ENCODE assay signal across 20 cellular contexts in the genomic region with DNA sequence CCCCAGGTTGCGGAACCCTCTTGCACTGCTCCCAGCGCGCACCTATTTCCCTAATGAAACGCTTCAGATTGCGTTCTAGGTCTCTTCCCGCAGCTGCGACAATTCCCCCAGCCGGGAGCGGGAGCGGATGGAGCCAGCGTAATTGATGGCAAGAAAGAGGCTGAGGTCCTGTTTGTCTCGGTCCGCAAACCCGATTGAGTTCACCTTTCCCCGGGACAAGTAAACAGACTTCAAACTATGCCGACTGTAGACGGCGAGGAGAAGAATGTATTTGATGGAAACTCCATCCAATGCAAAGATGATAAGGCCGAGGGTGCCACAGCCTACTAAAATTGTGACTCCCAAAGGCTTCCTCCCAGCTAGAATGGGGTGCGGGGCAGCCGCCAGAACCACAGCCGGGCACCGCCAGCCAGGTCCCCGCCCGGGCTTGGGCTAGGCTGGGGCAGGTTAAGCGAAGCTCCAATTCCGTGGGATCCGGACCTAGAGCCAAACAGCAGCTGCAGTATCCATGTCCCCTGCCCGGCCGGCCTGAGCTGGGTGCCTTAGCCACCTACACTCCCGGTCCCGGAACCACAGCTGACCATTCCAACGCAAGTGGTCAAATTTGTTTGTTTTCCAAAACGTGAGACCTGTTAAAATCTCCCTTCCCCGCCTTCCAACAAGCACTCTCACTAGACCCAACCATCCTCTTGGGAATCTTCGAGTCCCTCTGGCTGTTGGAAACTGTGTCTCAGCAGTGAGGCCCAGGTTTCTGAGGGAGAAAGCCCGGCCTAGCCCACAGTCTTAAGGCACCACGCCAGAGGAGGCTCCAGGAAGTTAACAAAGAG. TPM values are rescaled to one million over a fixed set of nuclear protein-coding genes. Genes with fewer than 3 reads are reported as not detected.
DNase-seq lines count a peak whose midpoint lies in the region; ATAC-seq and TF ChIP-seq lines count a peak whose summit lies in the region.
"Had no signal": no experiment of that assay in that cellular context is flagged by ENCODE, and none has a peak within 500 bp of the region (broad histone marks: within the 10 kb centered on the region; RNA-seq: fewer than 3 reads in every experiment).

No MANE protein-coding gene starts in this region.

- H3K9me3 ChIP-seq in upper lobe of right lung = no peaks in the 10 kb centered on the region

- H3K27me3 Mint-ChIP-seq in activated CD4-positive, alpha-beta T cell treated with anti-CD3 and anti-CD28 coated beads for 36 hours = peaks cover 69% of the 10 kb centered on the region

- TF ChIP-seq CTCF in upper lobe of right lung (IDR thresholded peaks at IDR 0.05) = no peak

- peaks cover 7% of the 10 kb centered on the region for H3K4me1 Mint-ChIP-seq in activated CD4-positive, alpha-beta T cell treated with anti-CD3 and anti-CD28 coated beads for 36 hours
- H3K4me1 Mint-ChIP-seq: natural killer cell had no signal

- H3K4me3 Mint-ChIP-seq in activated CD4-positive, alpha-beta T cell treated with anti-CD3 and anti-CD28 coated beads for 36 hours = no peak overlapping the region
- H3K4me3 Mint-ChIP-seq: CD8-positive, alpha-beta memory T cell; natural killer cell had no signal

- peak overlapping the region; percentile 52 for H3K4me3 ChIP-seq in upper lobe of right lung
- H3K4me3 ChIP-seq: dorsolateral prefrontal cortex had no signal

- H3K4me1 ChIP-seq in upper lobe of right lung = no peaks in the 10 kb centered on the region

- no peaks in the 10 kb centered on the region for H3K36me3 ChIP-seq in upper lobe of right lung
- H3K36me3 ChIP-seq: brain microvascular endothelial cell, WERI-Rb-1 had no signal

- POLR2A ChIA-PET in activated CD4-positive, alpha-beta T cell treated with anti-CD3 and anti-CD28 coated beads for 36 hours (lab: Charles Lee) = no interaction called here

- H3K9me3 Mint-ChIP-seq in activated CD4-positive, alpha-beta T cell treated with anti-CD3 and anti-CD28 coated beads for 36 hours (ENCODE audit: low read depth) = no peaks in the 10 kb centered on the region

- intact Hi-C loops in activated CD4-positive, alpha-beta T cell treated with anti-CD3 and anti-CD28 coated beads for 36 hours (cut with DNase I, micrococcal nuclease) = loop anchor here (5.0 kb wide), 2 partner anchors 1078 to 1698 kb away; no protein-coding TSS in a partner anchor
- intact Hi-C loops in upper lobe of right lung (cut with DNase I) = no loop called here

- peaks cover 97% of the 10 kb centered on the region for H3K27me3 ChIP-seq in upper lobe of right lung

- peak overlapping the region; percentile 91 for H3K27ac ChIP-seq in upper lobe of right lung
- H3K27ac ChIP-seq: brain microvascular endothelial cell, dorsolateral prefrontal cortex, WERI-Rb-1 had no signal

- DNase-seq in activated CD4-positive, alpha-beta T cell treated with anti-CD3 and anti-CD28 coated beads for 36 hours = peak; percentile 7
- DNase-seq in activated CD4-positive, alpha-beta T cell treated with anti-CD3 and anti-CD28 coated beads for 4 hours = no peak
- DNase-seq in NCI-H345 treated with DMSO at 0.1 percent for 48 hours (lab: John Stamatoyannopoulos, UW; ENCODE audit: unreplicated experiment) (peak; percentile 83), iPS-NIHi11 (ENCODE audit: low spot score) (peak; percentile 25), upper lobe of right lung (peak; percentile 75)
- DNase-seq: activated naive CD4-positive, alpha-beta T cell; brain microvascular endothelial cell; CD8-positive, alpha-beta memory T cell; dorsolateral prefrontal cortex; hippocampal formation; IMR-90; natural killer cell; NCI-H526 treated with DMSO at 0.1 percent for 48 hours; WERI-Rb-1 had no signal

- H3K27ac Mint-ChIP-seq in activated CD4-positive, alpha-beta T cell treated with anti-CD3 and anti-CD28 coated beads for 36 hours = no peak overlapping the region
- H3K27ac Mint-ChIP-seq: CD8-positive, alpha-beta memory T cell; natural killer cell had no signal

- CTCF ChIA-PET in activated CD4-positive, alpha-beta T cell treated with anti-CD3 and anti-CD28 coated beads for 36 hours (lab: Charles Lee) = no interaction called here

- ATAC-seq in activated CD4-positive, alpha-beta T cell treated with anti-CD3 and anti-CD28 coated beads for 36 hours = no peak
- ATAC-seq in upper lobe of right lung = peak; percentile 2
- ATAC-seq in HG03571 (IDR thresholded peaks at IDR 0.05; ENCODE audit: unreplicated experiment) = no peak
- no peak for ATAC-seq in GM21390 (IDR thresholded peaks at IDR 0.05; ENCODE audit: unreplicated experiment)
- ATAC-seq in GM21423 (IDR thresholded peaks at IDR 0.05; ENCODE audit: unreplicated experiment) = no peak
- ATAC-seq: natural killer cell, Panc1 had no signal

- H3K36me3 Mint-ChIP-seq in activated CD4-positive, alpha-beta T cell treated with anti-CD3 and anti-CD28 coated beads for 36 hours (ENCODE audit: low read depth) = peaks cover under 1% of the 10 kb centered on the region
- H3K36me3 Mint-ChIP-seq: CD8-positive, alpha-beta memory T cell had no signal

RNA-seq across cellular contexts. Expression of a gene that starts 5.5 kb away (rescaled TPM):
- not detected for total RNA-seq in activated CD4-positive, alpha-beta T cell treated with anti-CD3 and anti-CD28 coated beads for 36 hours
- 177 TPM for total RNA-seq in upper lobe of right lung
- total RNA-seq: CD8-positive, alpha-beta memory T cell; fibroblast of lung; IMR-90; liver; natural killer cell had no signal

Comparison
In these comparisons a context has a peak if more than half of its experiments do, and no peak if none do; other contexts are left out.
1. DNase-seq: peak in activated CD4-positive, alpha-beta T cell treated with anti-CD3 and anti-CD28 coated beads for 36 hours (single experiment), NCI-H345 treated with DMSO at 0.1 percent for 48 hours (single experiment), iPS-NIHi11 (single experiment) and upper lobe of right lung (single experiment); none in activated CD4-positive, alpha-beta T cell treated with anti-CD3 and anti-CD28 coated beads for 4 hours (0 of 2).
2. RNA of a gene that starts 5.5 kb away (total RNA-seq): 177 TPM in upper lobe of right lung (single experiment); not detected in activated CD4-positive, alpha-beta T cell treated with anti-CD3 and anti-CD28 coated beads for 36 hours; every median in the first group is over 100 times any median in the second.